ENCODE assay signal across 8 cellular contexts in the genomic region with DNA sequence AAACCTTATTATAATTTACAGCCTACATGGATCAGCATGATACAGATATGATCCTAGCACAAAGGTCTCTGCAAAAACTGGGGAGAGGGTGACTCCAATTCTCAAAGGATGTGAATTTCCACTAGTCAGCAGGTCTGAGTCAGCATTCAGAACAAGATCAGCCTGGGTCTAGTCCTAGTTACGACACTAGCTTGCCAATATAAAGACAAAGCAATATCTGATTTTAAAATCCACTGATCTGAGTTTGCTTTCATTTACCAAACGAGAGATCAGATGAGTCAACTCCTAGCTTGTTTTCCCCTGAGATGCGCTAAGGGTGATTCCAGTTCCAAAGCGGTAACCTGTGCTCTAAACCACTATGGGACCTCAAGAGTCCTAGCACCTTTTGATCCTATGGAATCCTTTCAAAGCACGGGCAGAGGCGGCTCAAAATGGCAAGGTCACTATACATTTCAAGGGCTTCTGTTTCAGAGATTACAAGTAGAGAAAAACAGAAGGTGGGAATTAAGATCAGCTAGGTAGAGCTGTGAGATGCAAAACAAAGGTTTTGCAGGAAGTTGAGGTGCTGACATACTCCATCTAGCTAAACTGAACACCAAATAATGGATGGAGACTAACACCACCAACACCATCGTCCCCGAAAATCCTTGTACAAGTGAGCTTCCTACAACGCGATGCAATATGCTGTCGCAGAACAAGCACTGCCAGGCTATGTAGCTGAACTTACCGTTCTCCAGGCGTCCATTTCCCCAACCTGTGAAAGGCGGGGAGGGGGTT. TPM values are rescaled to one million over a fixed set of nuclear protein-coding genes. Genes with fewer than 3 reads are reported as not detected.
DNase-seq lines count a peak whose midpoint lies in the region; ATAC-seq and TF ChIP-seq lines count a peak whose summit lies in the region.

No MANE protein-coding gene starts in this region.

- WGBS in hepatocyte (ENCODE audit: low lambda C conversion rate, missing lambda C conversion rate) = 7% methylated on average over 14 of the region's 14 CpGs

- H3K4me1 ChIP-seq in hepatocyte (ENCODE audit: insufficient read depth) (peaks cover 17% of the 10 kb centered on the region), skeletal muscle tissue (ENCODE audit: control insufficient read depth in 3 of 3, insufficient read depth in 3 of 3, low read length in 3 of 3) (peaks cover 15 to 19% (median 17%) of the 10 kb centered on the region in 3 donors)

- H3K79me2 ChIP-seq in hepatocyte = peaks cover 45% of the 10 kb centered on the region

- H2AFZ ChIP-seq in hepatocyte = peak overlapping the region; percentile 99

- H4K20me1 ChIP-seq in hepatocyte (ENCODE audit: insufficient read depth, poor library complexity, severe bottlenecking) = peaks cover 2% of the 10 kb centered on the region

- DNase-seq in AML-193 (lab: John Stamatoyannopoulos, UW) = peak; percentile 34 to 42
- peak; percentile 12 for DNase-seq in activated CD8-positive, alpha-beta T cell treated with anti-CD3 and anti-CD28 coated beads for 36 hours
- DNase-seq in hepatocyte (ENCODE audit: low spot score) = peak; percentile 61
- no peak for DNase-seq in COLO668 (lab: John Stamatoyannopoulos, UW; ENCODE audit: unreplicated experiment)

- peaks cover 22% of the 10 kb centered on the region for H3K4me1 Mint-ChIP-seq in activated CD8-positive, alpha-beta T cell treated with anti-CD3 and anti-CD28 coated beads for 36 hours (ENCODE audit: low read depth)

- CTCF ChIA-PET in activated CD8-positive, alpha-beta T cell treated with anti-CD3 and anti-CD28 coated beads for 36 hours (lab: Charles Lee) = interaction anchor here (1.0 to 2.6 kb wide), 6 partner anchors 9 to 185 kb away, joined by 3 to 21 read pairs (median 5); a partner anchor contains a TSS

- peak; percentile 13 for ATAC-seq in GM18867 (IDR thresholded peaks at IDR 0.05; ENCODE audit: unreplicated experiment)
- ATAC-seq in HG03571 (IDR thresholded peaks at IDR 0.05; ENCODE audit: unreplicated experiment) = peak; percentile 6
- ATAC-seq in activated CD8-positive, alpha-beta T cell treated with anti-CD3 and anti-CD28 coated beads for 36 hours = peak; percentile 3
- ATAC-seq in GM18519 (IDR thresholded peaks at IDR 0.05; ENCODE audit: low FRiP score, unreplicated experiment) = no peak

- POLR2A ChIA-PET in activated CD8-positive, alpha-beta T cell treated with anti-CD3 and anti-CD28 coated beads for 36 hours (lab: Charles Lee) = interaction anchor here (0.8 to 2.0 kb wide), 6 partner anchors 10 to 310 kb away, joined by 3 to 6 read pairs (median 4); a partner anchor contains a TSS

- H3K27me3 Mint-ChIP-seq in activated CD8-positive, alpha-beta T cell treated with anti-CD3 and anti-CD28 coated beads for 36 hours = no peaks in the 10 kb centered on the region

- TF ChIP-seq CTCF in activated CD8-positive, alpha-beta T cell treated with anti-CD3 and anti-CD28 coated beads for 36 hours (IDR thresholded peaks at IDR 0.05) = no peak
- no peak for TF ChIP-seq CTCF in hepatocyte (IDR thresholded peaks at IDR 0.05; ENCODE audit: poor library complexity)

- no peaks in the 10 kb centered on the region for H3K27me3 ChIP-seq in hepatocyte
- H3K27me3 ChIP-seq in skeletal muscle tissue (ENCODE audit: control insufficient read depth in 3 of 3, insufficient read depth in 3 of 3, low read length in 3 of 3) = no peaks in the 10 kb centered on the region

- no peaks in the 10 kb centered on the region for H3K9me3 Mint-ChIP-seq in activated CD8-positive, alpha-beta T cell treated with anti-CD3 and anti-CD28 coated beads for 36 hours

- H3K4me3 ChIP-seq in hepatocyte (peak overlapping the region; percentile 94), skeletal muscle tissue (ENCODE audit: low read length in 3 of 3) (peak overlapping the region; percentile 76 to 96 (median 84))

- peaks cover 5% of the 10 kb centered on the region for H3K36me3 Mint-ChIP-seq in activated CD8-positive, alpha-beta T cell treated with anti-CD3 and anti-CD28 coated beads for 36 hours (ENCODE audit: low read depth)

- no peaks in the 10 kb centered on the region for H3K36me3 ChIP-seq in hepatocyte (replicated peaks; ENCODE audit: insufficient read depth, low read depth)
- peaks cover 8 to 12% (median 8%) of the 10 kb centered on the region in 3 donors for H3K36me3 ChIP-seq in skeletal muscle tissue (ENCODE audit: control insufficient read depth in 3 of 3, insufficient read depth in 3 of 3, low read length in 3 of 3)

- peak overlapping the region; percentile 81 for H3K27ac Mint-ChIP-seq in activated CD8-positive, alpha-beta T cell treated with anti-CD3 and anti-CD28 coated beads for 36 hours

- H3K9ac ChIP-seq in skeletal muscle tissue (ENCODE audit: low read depth in 1 of 3, low read length in 3 of 3) = peak overlapping the region; percentile 67 to 88 (median 73)

- peak overlapping the region; percentile 96 for H3K27ac ChIP-seq in hepatocyte
- peak overlapping the region; percentile 74 for H3K27ac ChIP-seq in skeletal muscle tissue (ENCODE audit: low read depth, low read length)

- H3K9me2 ChIP-seq in hepatocyte (replicated peaks; ENCODE audit: insufficient read depth) = no peaks in the 10 kb centered on the region

- intact Hi-C loops in activated CD8-positive, alpha-beta T cell treated with anti-CD3 and anti-CD28 coated beads for 36 hours (cut with micrococcal nuclease) = no loop called here

- H3K4me3 Mint-ChIP-seq in activated CD8-positive, alpha-beta T cell treated with anti-CD3 and anti-CD28 coated beads for 36 hours = peak overlapping the region; percentile 81

- peak overlapping the region; percentile 88 for H3K4me2 ChIP-seq in hepatocyte

- no peaks in the 10 kb centered on the region for H3K9me3 ChIP-seq in hepatocyte (ENCODE audit: low read depth)
- no peaks in the 10 kb centered on the region for H3K9me3 ChIP-seq in skeletal muscle tissue (ENCODE audit: control insufficient read depth in 3 of 3, low read length in 3 of 3)

RNA-seq across cellular contexts. Expression of a gene that starts 0.9 kb away (rescaled TPM):
- total RNA-seq in activated CD8-positive, alpha-beta T cell treated with anti-CD3 and anti-CD28 coated beads for 36 hours = 10 to 100 TPM; 27.1 to 27.2 TPM
- total RNA-seq in hepatocyte (29.2 and 30.1 TPM in 2 replicates), skeletal muscle tissue (26.6 TPM)
- polyA plus RNA-seq in hepatocyte = 10.1 and 10.4 TPM in 2 replicates
